In genomic region chr11:18397921-18398320, GRCh38 we compare ENCODE assay signal across 18 cellular contexts. TPM values are rescaled to one million over a fixed set of nuclear protein-coding genes. Genes with fewer than 3 reads are reported as not detected.
DNase-seq lines count a peak whose midpoint lies in the region; ATAC-seq and TF ChIP-seq lines count a peak whose summit lies in the region.
"Had no signal": no experiment of that assay in that cellular context is flagged by ENCODE, and none has a peak within 500 bp of the region (broad histone marks: within the 10 kb centered on the region; RNA-seq: fewer than 3 reads in every experiment).

No MANE protein-coding gene starts in this region.

- in situ Hi-C loops in mammary epithelial cell (cut with MboI; ENCODE audit: low sequenced_read_pairs in 2 of 2), result no loop called here

- intact Hi-C loops in MCF 10A (cut with micrococcal nuclease) (loop anchor here (5.0 kb wide), 1 partner anchor 129 kb away; the partner anchor contains the start of gene TSG101), breast epithelium (cut with DNase I; ENCODE audit: low total_unique reads) (loop anchor here (10.0 kb wide), 1 partner anchor 73 kb away; the partner anchor contains the start of genes GTF2H1 and HPS5), mammary epithelial cell (cut with micrococcal nuclease) (loop anchor here (5.0 kb wide), 2 partner anchors 41 to 129 kb away; partner anchors contain the start of gene TSG101)

- no peak for DNase-seq in MCF 10A (ENCODE audit: unreplicated experiment)
- DNase-seq in breast epithelium (ENCODE audit: low spot score in 2 of 2), result no peak
- DNase-seq in mammary epithelial cell, result no peak
- DNase-seq in type B pancreatic cell (ENCODE audit: extremely low spot score, unreplicated experiment), result no peak
- no peak for DNase-seq in SIG-M5 treated with dmso at 0.1 percent for 504 hours (lab: John Stamatoyannopoulos, UW; ENCODE audit: unreplicated experiment)
- DNase-seq: activated CD4-positive, alpha-beta T cell treated with anti-CD3 and anti-CD28 coated beads, Interleukin-2, amount 50 U/mL, for 48 hours; adrenal gland; DMS79 treated with DMSO at 0.1 percent for 48 hours; GOT3; NCI-H774; T-helper 9 cell; trophoblast cell had no signal

- H3K27me3 Mint-ChIP-seq in MCF 10A (ENCODE audit: insufficient read depth, unreplicated experiment), result no peaks in the 10 kb centered on the region
- no peaks in the 10 kb centered on the region for H3K27me3 Mint-ChIP-seq in type B pancreatic cell

- ATAC-seq in HG03135 (IDR thresholded peaks at IDR 0.05; ENCODE audit: unreplicated experiment) (no peak), HG03521 (IDR thresholded peaks at IDR 0.05; ENCODE audit: unreplicated experiment) (no peak)
- ATAC-seq: gastroesophageal sphincter, sciatic nerve had no signal

- H3K4me1 ChIP-seq in breast epithelium, result no peaks in the 10 kb centered on the region
- peaks cover 16% of the 10 kb centered on the region for H3K4me1 ChIP-seq in mammary epithelial cell (ENCODE audit: insufficient read depth, low read length)

- POLR2A ChIA-PET in MCF 10A (lab: Yijun Ruan, JAX), result interaction anchor here (0.8 to 7.4 kb wide), 4 partner anchors 9 to 129 kb away, joined by 5 to 331 read pairs (median 85); partner anchors contain the start of genes HPS5 and TSG101

- H3K9me3 ChIP-seq in breast epithelium (no peaks in the 10 kb centered on the region), mammary epithelial cell (replicated peaks; ENCODE audit: insufficient read depth, low read length) (no peaks in the 10 kb centered on the region)
- H3K9me3 ChIP-seq: adrenal gland, gastroesophageal sphincter had no signal

- peaks cover 17% of the 10 kb centered on the region for H4K20me1 ChIP-seq in mammary epithelial cell (ENCODE audit: insufficient read depth, low read length)

- no peaks in the 10 kb centered on the region for H3K27me3 ChIP-seq in breast epithelium
- H3K27me3 ChIP-seq in mammary epithelial cell (ENCODE audit: insufficient read depth, low read length), result no peaks in the 10 kb centered on the region
- H3K27me3 ChIP-seq: adrenal gland, gastroesophageal sphincter had no signal

- no peak overlapping the region for H3K9ac ChIP-seq in mammary epithelial cell (ENCODE audit: insufficient read depth, low read length)

- CTCF ChIA-PET in MCF 10A (lab: Yijun Ruan, JAX), result no interaction called here
- CTCF ChIA-PET in mammary epithelial cell (lab: Charles Lee; ENCODE audit: low non-redundant PET), result no interaction called here

- H3K27ac Mint-ChIP-seq in MCF 10A (ENCODE audit: low read depth, unreplicated experiment) (no peak overlapping the region), type B pancreatic cell (no peak overlapping the region)

- H3K4me3 ChIP-seq in breast epithelium (no peak overlapping the region), mammary epithelial cell (replicated peaks in 1 of 3; ENCODE audit: insufficient read depth in 1 of 3, low read depth in 2 of 3, low read length in 3 of 3) (no peak overlapping the region)
- H3K4me3 ChIP-seq: adrenal gland, gastroesophageal sphincter had no signal

- TF ChIP-seq POLR2A in breast epithelium (IDR thresholded peaks at IDR 0.05), result no peak

- H3K79me2 ChIP-seq in mammary epithelial cell (ENCODE audit: insufficient read depth, low read length), result peaks cover 81% of the 10 kb centered on the region

- H3K27ac ChIP-seq in breast epithelium (no peak overlapping the region), mammary epithelial cell (ENCODE audit: insufficient read depth, low read depth, low read length) (no peak overlapping the region)
- H3K27ac ChIP-seq: adrenal gland, gastroesophageal sphincter had no signal

- TF ChIP-seq CTCF in MCF 10A (IDR thresholded peaks at IDR 0.05; ENCODE audit: unreplicated experiment) (no peak), breast epithelium (IDR thresholded peaks at IDR 0.05) (no peak), mammary epithelial cell (conservative IDR thresholded peaks at IDR 0.05 in 1 of 2, IDR thresholded peaks at IDR 0.05 in 1 of 2; ENCODE audit: extremely low read depth in 1 of 2, insufficient read depth in 1 of 2, low read depth in 1 of 2, low read length in 2 of 2) (no peak), type B pancreatic cell (conservative IDR thresholded peaks at IDR 0.05) (no peak)

- H3K4me2 ChIP-seq in mammary epithelial cell (ENCODE audit: insufficient read depth, low read depth, low read length), result peak overlapping the region; percentile 18

- BruUV-seq in MCF 10A (replicated peaks; lab: Mats Ljungman, UMichigan) (no TSS peak), mammary epithelial cell (replicated peaks; lab: Mats Ljungman, UMichigan) (no TSS peak)

- H3K4me1 Mint-ChIP-seq in MCF 10A (ENCODE audit: insufficient read depth, unreplicated experiment), result peaks cover 3% of the 10 kb centered on the region
- H3K4me1 Mint-ChIP-seq in type B pancreatic cell (ENCODE audit: unreplicated experiment), result peaks cover 21% of the 10 kb centered on the region

- WGBS in mammary epithelial cell (ENCODE audit: low coverage, missing lambda C conversion rate), result 100% methylated on average over 3 of the region's 3 CpGs

- H2AFZ ChIP-seq in mammary epithelial cell (ENCODE audit: low read depth, low read length), result no peak overlapping the region

- H3K9me3 Mint-ChIP-seq in MCF 10A (ENCODE audit: unreplicated experiment) (no peaks in the 10 kb centered on the region), type B pancreatic cell (no peaks in the 10 kb centered on the region)

- H3K36me3 Mint-ChIP-seq in MCF 10A (ENCODE audit: insufficient read depth, unreplicated experiment) (peaks cover 83% of the 10 kb centered on the region), type B pancreatic cell (peaks cover 16% of the 10 kb centered on the region)

- H3K36me3 ChIP-seq in breast epithelium (peaks cover 10% of the 10 kb centered on the region), mammary epithelial cell (ENCODE audit: insufficient read depth, low read length) (peaks cover 51% of the 10 kb centered on the region)

- dilution Hi-C loops in mammary epithelial cell (cut with HindIII; ENCODE audit: low sequenced_read_pairs), result no loop called here

- H3K4me3 Mint-ChIP-seq in MCF 10A (ENCODE audit: unreplicated experiment), result peak overlapping the region; percentile 32
- peak overlapping the region; percentile 26 for H3K4me3 Mint-ChIP-seq in type B pancreatic cell

TF ChIP-seq in PFSK-1, 5 proteins besides CTCF, POLR2A, EP300 and RAD21:
- TF ChIP-seq REST (IDR thresholded peaks at IDR 0.05; ENCODE audit: insufficient read depth in 1 of 2, low read depth in 2 of 2, low read length in 2 of 2), result no peak
- TF ChIP-seq POLR2AphosphoS5 (IDR thresholded peaks at IDR 0.05; ENCODE audit: low read depth, low read length), result peak; percentile 56

RNA-seq across cellular contexts. Expression of gene LDHA, which starts 3.6 kb away (rescaled TPM):
- total RNA-seq in MCF 10A (2022), result 516 and 739 TPM in 2 replicates
- 100 to 1,000 TPM; 433 to 515 (median 501) TPM for total RNA-seq in breast epithelium
- 762 TPM for polyA plus RNA-seq in PFSK-1 (2012; ENCODE audit: insufficient read length, low read depth)
- total RNA-seq in mammary epithelial cell, result 1,000 to 10,000 TPM in 1 of 2 donors, 100 to 1,000 TPM in 1; 834 to 2,207 TPM
- polyA plus RNA-seq in mammary epithelial cell, result 3,265 TPM
- polyA minus RNA-seq in mammary epithelial cell, result 3,563 TPM
- 147 and 173 TPM in 2 replicates for total RNA-seq in type B pancreatic cell (ENCODE audit: low replicate concordance)

RNA-seq across cellular contexts. Expression of gene LDHC, which starts 14.2 kb away (rescaled TPM):
- total RNA-seq in MCF 10A (2022), result not detected in 2 replicates
- not detected for total RNA-seq in breast epithelium
- not detected for polyA plus RNA-seq in PFSK-1 (2012; ENCODE audit: insufficient read length, low read depth)
- under 1 TPM in 1 of 2 donors, not detected in 1; 0.33 TPM for total RNA-seq in mammary epithelial cell
- polyA plus RNA-seq in mammary epithelial cell, result 0.02 TPM
- polyA minus RNA-seq in mammary epithelial cell, result not detected
- 0.63 and 1.1 TPM in 2 replicates for total RNA-seq in type B pancreatic cell (ENCODE audit: low replicate concordance)
- total RNA-seq: gastroesophageal sphincter, lung microvascular endothelial cell had no signal

RNA-seq across cellular contexts. Expression of gene LDHAL6A, which starts 57.7 kb away (rescaled TPM):
- total RNA-seq in MCF 10A (2022), result not detected in 2 replicates
- not detected for total RNA-seq in breast epithelium
- polyA plus RNA-seq in PFSK-1 (2012; ENCODE audit: insufficient read length, low read depth), result not detected
- not detected for total RNA-seq in mammary epithelial cell
- not detected for polyA plus RNA-seq in mammary epithelial cell
- not detected for polyA minus RNA-seq in mammary epithelial cell
- not detected in 2 replicates for total RNA-seq in type B pancreatic cell (ENCODE audit: low replicate concordance)
- total RNA-seq: adrenal gland, gastroesophageal sphincter, lung microvascular endothelial cell, sciatic nerve had no signal
